14 cellular contexts compared by ENCODE assay signal in the genomic region with DNA sequence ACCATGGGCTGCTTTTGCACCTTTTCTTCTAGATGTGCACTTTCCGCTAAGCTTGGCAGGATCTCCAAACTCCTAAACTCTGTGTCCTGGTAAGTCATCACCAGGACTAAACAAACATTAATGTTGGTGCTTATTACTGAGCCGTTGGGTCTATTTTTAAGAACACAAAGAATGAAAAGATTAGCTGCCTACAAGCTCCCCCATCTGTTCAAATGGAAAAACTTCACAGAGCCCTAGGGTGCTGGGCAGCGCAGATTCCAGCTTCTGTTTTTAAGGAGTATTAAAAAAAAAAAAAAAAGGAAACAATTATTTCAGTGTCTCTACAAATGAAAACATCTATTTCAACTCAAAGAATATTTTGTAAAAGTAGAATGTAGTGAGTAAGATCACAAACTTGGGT.
DNase-seq lines count a peak whose midpoint lies in the region; ATAC-seq, FAIRE-seq and TF ChIP-seq lines count a peak whose summit lies in the region.
"Had no signal": no experiment of that assay in that cellular context is flagged by ENCODE, and none has a peak within 500 bp of the region (broad histone marks: within the 10 kb centered on the region; RNA-seq: fewer than 3 reads in every experiment).

No MANE protein-coding gene starts in this region.

- in situ Hi-C loops in astrocyte of the cerebellum (cut with HindIII; ENCODE audit: low sequenced_read_pairs) = no loop called here

- no peaks in the 10 kb centered on the region for H3K27me3 Mint-ChIP-seq in natural killer cell (ENCODE audit: low read depth in 2 of 2)
- H3K27me3 Mint-ChIP-seq: activated CD4-positive, alpha-beta memory T cell treated with anti-CD3 and anti-CD28 coated beads for 36 hours; activated naive CD8-positive, alpha-beta T cell treated with anti-CD3 and anti-CD28 coated beads, Interleukin-2, amount 50 U/mL, for 24 hours had no signal

- H3K36me3 Mint-ChIP-seq in natural killer cell = no peaks in the 10 kb centered on the region
- H3K36me3 Mint-ChIP-seq: activated CD4-positive, alpha-beta memory T cell treated with anti-CD3 and anti-CD28 coated beads for 36 hours; CD8-positive, alpha-beta T cell had no signal

- peak; percentile 56 for FAIRE-seq in D721Med (lab: Jason Lieb, UNC)
- FAIRE-seq: endothelial cell of umbilical vein had no signal

- TF ChIP-seq CTCF in D721Med (IDR thresholded peaks at IDR 0.05; ENCODE audit: insufficient read depth, missing control alignments) (peak; percentile 22), astrocyte of the cerebellum (IDR thresholded peaks at IDR 0.05; ENCODE audit: low read depth, low read length, missing control alignments) (peak; percentile 47), natural killer cell (IDR thresholded peaks at IDR 0.05) (no peak)

- no peak overlapping the region for H3K4me3 Mint-ChIP-seq in natural killer cell
- H3K4me3 Mint-ChIP-seq: activated CD4-positive, alpha-beta memory T cell treated with anti-CD3 and anti-CD28 coated beads for 36 hours; activated naive CD8-positive, alpha-beta T cell treated with anti-CD3 and anti-CD28 coated beads, Interleukin-2, amount 50 U/mL, for 24 hours; CD8-positive, alpha-beta T cell had no signal

- no peaks in the 10 kb centered on the region for H3K4me1 Mint-ChIP-seq in natural killer cell
- H3K4me1 Mint-ChIP-seq: activated naive CD8-positive, alpha-beta T cell treated with anti-CD3 and anti-CD28 coated beads, Interleukin-2, amount 50 U/mL, for 24 hours had no signal

- DNase-seq in D721Med (ENCODE audit: insufficient read length, low spot score) (no peak), M059J (ENCODE audit: low read depth) (peak; percentile 5), astrocyte of the cerebellum (ENCODE audit: low read depth) (no peak), left lobe of liver (ENCODE audit: low spot score) (no peak), natural killer cell (no peak), NCI-H1930 (lab: John Stamatoyannopoulos, UW) (no peak), NCI-H524 treated with DMSO at 0.1 percent for 48 hours (lab: John Stamatoyannopoulos, UW) (no peak)
- DNase-seq: activated CD4-positive, alpha-beta memory T cell treated with anti-CD3 and anti-CD28 coated beads for 36 hours; activated naive CD8-positive, alpha-beta T cell treated with anti-CD3 and anti-CD28 coated beads, Interleukin-2, amount 50 U/mL, for 24 hours; CD8-positive, alpha-beta T cell; stimulated activated CD4-positive, alpha-beta T cell treated with anti-CD3 and anti-CD28 coated beads, Interleukin-2, amount 100 ng/mL, for 24 hours; stimulated activated naive CD8-positive, alpha-beta T cell treated with anti-CD3 and anti-CD28 coated beads, Interleukin-15, Interleukin-2, amounts not matched to agents 100 U/mL and 50 U/mL, for 24 hours had no signal

- intact Hi-C loops in natural killer cell (cut with micrococcal nuclease) = no loop called here

- H3K4me3 ChIP-seq in astrocyte of the cerebellum (ENCODE audit: low read depth, low read length) = no peak overlapping the region

- peaks cover 5 to 8% of the 10 kb centered on the region in 2 donors for H3K9me3 Mint-ChIP-seq in natural killer cell
- H3K9me3 Mint-ChIP-seq: activated naive CD8-positive, alpha-beta T cell treated with anti-CD3 and anti-CD28 coated beads, Interleukin-2, amount 50 U/mL, for 24 hours had no signal

- no peak overlapping the region for H3K27ac Mint-ChIP-seq in natural killer cell
- H3K27ac Mint-ChIP-seq: activated CD4-positive, alpha-beta memory T cell treated with anti-CD3 and anti-CD28 coated beads for 36 hours; activated naive CD8-positive, alpha-beta T cell treated with anti-CD3 and anti-CD28 coated beads, Interleukin-2, amount 50 U/mL, for 24 hours; CD8-positive, alpha-beta T cell had no signal

- ATAC-seq in left lobe of liver (peak; percentile 60), natural killer cell (no peak), HG02623 (IDR thresholded peaks at IDR 0.05; ENCODE audit: unreplicated experiment) (no peak)
- ATAC-seq: activated naive CD8-positive, alpha-beta T cell treated with anti-CD3 and anti-CD28 coated beads, Interleukin-2, amount 50 U/mL, for 24 hours; CD8-positive, alpha-beta T cell; stimulated activated naive CD8-positive, alpha-beta T cell treated with anti-CD3 and anti-CD28 coated beads, Interleukin-15, Interleukin-2, amounts not matched to agents 100 U/mL and 50 U/mL, for 24 hours had no signal
